23 cellular contexts compared by ENCODE assay signal in the genomic region with DNA sequence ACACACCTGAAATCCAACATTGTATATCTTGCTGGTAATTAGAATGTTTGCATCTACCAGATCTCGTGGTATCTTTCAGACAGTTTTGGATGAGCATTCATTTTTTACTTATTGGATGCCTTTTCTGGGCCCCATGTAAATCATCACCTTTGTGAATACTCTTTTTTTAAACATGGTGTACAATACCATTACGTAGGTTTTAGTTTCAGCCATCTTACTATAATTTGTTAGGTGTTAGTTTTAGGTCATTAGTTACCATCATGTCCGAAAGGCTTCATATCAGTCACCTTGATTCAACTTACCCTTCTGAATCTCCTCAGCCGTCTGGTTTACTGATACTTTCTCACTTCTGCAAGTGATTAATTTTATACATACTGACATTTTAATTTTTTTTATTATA. TPM values are rescaled to one million over a fixed set of nuclear protein-coding genes. Genes with fewer than 3 reads are reported as not detected.
"Had no signal": no experiment of that assay in that cellular context is flagged by ENCODE, and none has a peak within 500 bp of the region (broad histone marks: within the 10 kb centered on the region; RNA-seq: fewer than 3 reads in every experiment).

No MANE protein-coding gene starts in this region.

- H3K9me3 Mint-ChIP-seq: dendritic cell treated with granulocyte-macrophage colony-stimulating factor and Interleukin-4, amounts not matched to agents 40 ng/mL and 50 ng/mL, for 4 days; memory B cell; natural killer cell; stimulated activated effector memory CD8-positive, alpha-beta T cell treated with anti-CD3 and anti-CD28 coated beads, Interleukin-12 subunit alpha, Interleukin-12 subunit beta, amount 100 ng/mL, for 72 hours had no signal

- H3K27me3 Mint-ChIP-seq: dendritic cell treated with granulocyte-macrophage colony-stimulating factor and Interleukin-4, amounts not matched to agents 40 ng/mL and 50 ng/mL, for 4 days; memory B cell had no signal

- H3K27ac Mint-ChIP-seq: dendritic cell treated with granulocyte-macrophage colony-stimulating factor and Interleukin-4, amounts not matched to agents 40 ng/mL and 50 ng/mL, for 4 days; memory B cell; natural killer cell; stimulated activated effector memory CD8-positive, alpha-beta T cell treated with anti-CD3 and anti-CD28 coated beads, Interleukin-12 subunit alpha, Interleukin-12 subunit beta, amount 100 ng/mL, for 72 hours had no signal

- ATAC-seq: foreskin keratinocyte; gastroesophageal sphincter; heart left ventricle; left lobe of liver; natural killer cell; psoas muscle; right cardiac atrium; stimulated activated effector memory CD8-positive, alpha-beta T cell treated with anti-CD3 and anti-CD28 coated beads, Interleukin-12 subunit alpha, Interleukin-12 subunit beta, amount 100 ng/mL, for 72 hours had no signal

- DNase-seq: effector memory CD4-positive, alpha-beta T cell; foreskin keratinocyte; heart left ventricle; kidney; natural killer cell; occipital lobe; ovary; posterior cingulate gyrus; psoas muscle; right cardiac atrium; sigmoid colon; stimulated activated CD4-positive, alpha-beta T cell treated with anti-CD3 and anti-CD28 coated beads, Interleukin-2, amount 100 ng/mL, for 24 hours; stimulated activated CD4-positive, alpha-beta T cell treated with anti-CD3 and anti-CD28 coated beads, Interleukin-4, amount 100 ng/mL, for 24 hours; stimulated activated naive CD4-positive, alpha-beta T cell treated with Interleukin-2 at 50 U/mL for 16 hours; substantia nigra; testis; upper lobe of left lung; uterus had no signal

- H3K4me3 Mint-ChIP-seq: memory B cell; natural killer cell; stimulated activated effector memory CD8-positive, alpha-beta T cell treated with anti-CD3 and anti-CD28 coated beads, Interleukin-12 subunit alpha, Interleukin-12 subunit beta, amount 100 ng/mL, for 72 hours had no signal

RNA-seq across cellular contexts. Expression of gene PLEK2, which starts 46.5 kb away (rescaled TPM):
- total RNA-seq: natural killer cell had no signal
